Comparison of ENCODE assay signal across 19 cellular contexts in the genomic region with DNA sequence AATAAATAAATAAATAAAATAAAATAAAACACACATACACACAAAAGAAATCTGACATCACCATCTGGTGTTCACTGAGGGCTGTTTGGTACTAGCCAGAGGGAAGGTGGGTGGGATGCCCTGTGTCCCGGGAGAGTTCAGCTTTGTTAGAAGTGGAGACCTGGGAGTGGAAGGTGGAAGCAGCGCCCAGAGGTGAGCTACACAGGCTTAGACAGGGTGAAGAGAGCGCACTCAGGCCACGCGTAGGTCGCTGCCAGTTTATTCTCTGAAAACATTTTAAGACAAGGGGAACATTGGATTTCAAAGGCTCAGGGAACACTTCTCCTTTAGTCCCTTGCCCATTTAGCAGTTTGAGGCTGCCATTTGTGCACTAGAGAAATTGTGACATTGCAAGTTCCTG.
A peak's percentile ranks its signal among the peaks of the same experiment; 100 is the strongest.
DNase-seq lines count a peak whose midpoint lies in the region; ATAC-seq, FAIRE-seq and TF ChIP-seq lines count a peak whose summit lies in the region.
"Had no signal": no experiment of that assay in that cellular context is flagged by ENCODE, and none has a peak within 500 bp of the region (broad histone marks: within the 10 kb centered on the region; RNA-seq: fewer than 3 reads in every experiment).

No MANE protein-coding gene starts in this region.

- H3K9ac ChIP-seq in endothelial cell of umbilical vein (replicated peaks; ENCODE audit: extremely low read depth, insufficient read depth, low read length), result no peak overlapping the region
- H3K9ac ChIP-seq: BLaER1 had no signal

- no peaks in the 10 kb centered on the region for H4K20me1 ChIP-seq in endothelial cell of umbilical vein (replicated peaks; ENCODE audit: control insufficient read depth, extremely low read depth, insufficient read depth, low read length)
- H4K20me1 ChIP-seq: BLaER1 had no signal

- H2AFZ ChIP-seq in endothelial cell of umbilical vein (ENCODE audit: low read depth, low read length), result no peak overlapping the region

- peaks cover 26% of the 10 kb centered on the region for H3K4me1 Mint-ChIP-seq in nephron progenitor cell
- H3K4me1 Mint-ChIP-seq: CD14-positive monocyte; CD4-positive, alpha-beta memory T cell had no signal

- TF ChIP-seq CTCF in Peyer's patch (IDR thresholded peaks at IDR 0.05), result no peak
- TF ChIP-seq CTCF in endothelial cell of umbilical vein (IDR thresholded peaks at IDR 0.05; ENCODE audit: extremely low read depth in 1 of 2, insufficient read depth in 1 of 2, low read depth in 1 of 2, low read length in 2 of 2), result no peak
- TF ChIP-seq CTCF in nephron progenitor cell (IDR thresholded peaks at IDR 0.05), result no peak

- TF ChIP-seq POLR2A in Peyer's patch (IDR thresholded peaks at IDR 0.05) (no peak), endothelial cell of umbilical vein (IDR thresholded peaks at IDR 0.05; ENCODE audit: low read depth, low read length) (no peak)

- H3K9me3 ChIP-seq in Peyer's patch (no peaks in the 10 kb centered on the region), endothelial cell of umbilical vein (replicated peaks; ENCODE audit: control insufficient read depth, insufficient read depth, low read length) (no peaks in the 10 kb centered on the region)
- H3K9me3 ChIP-seq: BLaER1 had no signal

- no peaks in the 10 kb centered on the region for H3K27me3 ChIP-seq in Peyer's patch
- no peaks in the 10 kb centered on the region for H3K27me3 ChIP-seq in endothelial cell of umbilical vein (ENCODE audit: control insufficient read depth in 2 of 2, insufficient read depth in 2 of 2, low read length in 2 of 2)
- H3K27me3 ChIP-seq: BLaER1 had no signal

- H3K27ac Mint-ChIP-seq in nephron progenitor cell, result peak overlapping the region; percentile 75
- H3K27ac Mint-ChIP-seq: CD14-positive monocyte; CD4-positive, alpha-beta memory T cell; IgD-negative memory B cell had no signal

- dilution Hi-C loops in endothelial cell of umbilical vein (cut with MboI; ENCODE audit: extremely low pct_ligation_motif_present, low sequenced_read_pairs), result no loop called here

- no peaks in the 10 kb centered on the region for H3K9me1 ChIP-seq in endothelial cell of umbilical vein (replicated peaks; ENCODE audit: control insufficient read depth, extremely low read depth, insufficient read depth, low read length)

- peaks cover 4% of the 10 kb centered on the region for H3K27me3 Mint-ChIP-seq in nephron progenitor cell (ENCODE audit: low read depth, poor library complexity)
- H3K27me3 Mint-ChIP-seq: IgD-negative memory B cell had no signal

- POLR2A ChIA-PET in endothelial cell of umbilical vein (lab: Charles Lee), result no interaction called here

- no peak overlapping the region for H3K4me3 Mint-ChIP-seq in nephron progenitor cell
- H3K4me3 Mint-ChIP-seq: CD14-positive monocyte; CD4-positive, alpha-beta memory T cell; H9; IgD-negative memory B cell had no signal

- no peaks in the 10 kb centered on the region for H3K36me3 Mint-ChIP-seq in nephron progenitor cell (ENCODE audit: low read depth)
- H3K36me3 Mint-ChIP-seq: CD14-positive monocyte; CD4-positive, alpha-beta memory T cell; IgD-negative memory B cell had no signal

- no peaks in the 10 kb centered on the region for H3K36me3 ChIP-seq in Peyer's patch
- H3K36me3 ChIP-seq in endothelial cell of umbilical vein (ENCODE audit: control insufficient read depth in 2 of 2, extremely low read depth in 1 of 2, insufficient read depth in 2 of 2, low read length in 2 of 2), result no peaks in the 10 kb centered on the region
- H3K36me3 ChIP-seq: BLaER1 had no signal

- H3K4me3 ChIP-seq in Peyer's patch, result no peak overlapping the region
- no peak overlapping the region for H3K4me3 ChIP-seq in endothelial cell of umbilical vein (replicated peaks in 1 of 3; ENCODE audit: insufficient read depth in 1 of 3, low read depth in 1 of 3, low read length in 3 of 3)
- H3K4me3 ChIP-seq: BLaER1, GM12878 had no signal

- FAIRE-seq in endothelial cell of umbilical vein (lab: Jason Lieb, UNC), result peak; percentile 35
- FAIRE-seq: GM12878, GM19239, HTR-8/SVneo had no signal

- peak overlapping the region in 3 of 4 donors; percentile 11 to 68 (median 64) for H3K27ac ChIP-seq in Peyer's patch
- H3K27ac ChIP-seq in endothelial cell of umbilical vein (ENCODE audit: insufficient read depth, low read depth, low read length), result no peak overlapping the region
- H3K27ac ChIP-seq: BLaER1 had no signal

- CTCF ChIA-PET in endothelial cell of umbilical vein (lab: Charles Lee), result no interaction called here

- intact Hi-C loops in endothelial cell of umbilical vein (cut with micrococcal nuclease), result no loop called here

- no peak for ATAC-seq in GM19467 (IDR thresholded peaks at IDR 0.05; ENCODE audit: unreplicated experiment)
- ATAC-seq: GM12878 had no signal

- no peaks in the 10 kb centered on the region for H3K79me2 ChIP-seq in endothelial cell of umbilical vein (ENCODE audit: control insufficient read depth, insufficient read depth, low read length)

- DNase-seq in D341Med (ENCODE audit: low spot score) (peak; percentile 21), Peyer's patch (peak in 1 of 3 donors; percentile 57), endothelial cell of umbilical vein (ENCODE audit: low read depth, low spot score) (no peak), nephron progenitor cell (no peak), anterior cingulate cortex (lab: John Stamatoyannopoulos, UW) (no peak), G401 (ENCODE audit: low spot score) (no peak), hepatic stellate cell (ENCODE audit: low spot score) (no peak)
- DNase-seq: 8988T; CD4-positive, alpha-beta memory T cell; DMS79 treated with DMSO at 0.1 percent for 48 hours; GOT3; H9 had no signal

- in situ Hi-C loops in G401 (cut with HindIII; ENCODE audit: low sequenced_read_pairs), result no loop called here

- H3K9me3 Mint-ChIP-seq in nephron progenitor cell, result no peaks in the 10 kb centered on the region
- H3K9me3 Mint-ChIP-seq: H9 had no signal

- no peak overlapping the region for H3K4me2 ChIP-seq in endothelial cell of umbilical vein (ENCODE audit: insufficient read depth, low read length)
- H3K4me2 ChIP-seq: BLaER1 had no signal

- BruUV-seq in endothelial cell of umbilical vein (replicated peaks; lab: Mats Ljungman, UMichigan), result no TSS peak

- H3K4me1 ChIP-seq in Peyer's patch (peaks cover 0 to 33% (median 0%) of the 10 kb centered on the region in 4 donors), endothelial cell of umbilical vein (ENCODE audit: control insufficient read depth, extremely low read depth, insufficient read depth, low read length) (peaks cover 10% of the 10 kb centered on the region)

TF ChIP-seq in endothelial cell of umbilical vein, 7 proteins besides CTCF, POLR2A, EP300 and RAD21:
- TF ChIP-seq JUN (IDR thresholded peaks at IDR 0.05; ENCODE audit: borderline replicate concordance, insufficient read depth, insufficient read length, low read depth), result no peak
